16 cellular contexts compared by ENCODE assay signal in genomic region chr1:216521477-216521876, GRCh38.
A peak's percentile ranks its signal among the peaks of the same experiment; 100 is the strongest.
DNase-seq lines count a peak whose midpoint lies in the region; ATAC-seq and TF ChIP-seq lines count a peak whose summit lies in the region.
"Had no signal": no experiment of that assay in that cellular context is flagged by ENCODE, and none has a peak within 500 bp of the region (broad histone marks: within the 10 kb centered on the region; RNA-seq: fewer than 3 reads in every experiment).

No MANE protein-coding gene starts in this region.

- H3K4me3 ChIP-seq in SK-N-SH (ENCODE audit: low read depth in 2 of 2, low read length in 1 of 2) (no peak overlapping the region), left lung (no peak overlapping the region)
- H3K4me3 ChIP-seq: BLaER1 treated with 17β-estradiol and CSF1 and Interleukin-3, amounts not matched to agents 10 nM and 100 nM; HAP-1 had no signal

- H3K36me3 ChIP-seq in SK-N-SH (replicated peaks in 1 of 2; ENCODE audit: control insufficient read depth in 1 of 2, insufficient read depth in 2 of 2, low read length in 1 of 2) (no peaks in the 10 kb centered on the region), left lung (no peaks in the 10 kb centered on the region)
- H3K36me3 ChIP-seq: BLaER1 treated with 17β-estradiol and CSF1 and Interleukin-3, amounts not matched to agents 10 nM and 100 nM; HAP-1 had no signal

- no peaks in the 10 kb centered on the region for H3F3A ChIP-seq in SK-N-SH (replicated peaks; ENCODE audit: insufficient read depth)

- H3K27me3 ChIP-seq in SK-N-SH (ENCODE audit: insufficient read depth) (no peaks in the 10 kb centered on the region), left lung (no peaks in the 10 kb centered on the region)
- H3K27me3 ChIP-seq: BLaER1 treated with 17β-estradiol and CSF1 and Interleukin-3, amounts not matched to agents 10 nM and 100 nM had no signal

- no peak for ATAC-seq in left lung

- intact Hi-C loops in head of caudate nucleus (cut with DNase I) = no loop called here
- intact Hi-C loops in left lung (cut with DNase I) = no loop called here

- H3K9me3 ChIP-seq in SK-N-SH = no peaks in the 10 kb centered on the region
- no peaks in the 10 kb centered on the region for H3K9me3 ChIP-seq in left lung
- H3K9me3 ChIP-seq: BLaER1 treated with 17β-estradiol and CSF1 and Interleukin-3, amounts not matched to agents 10 nM and 100 nM; HAP-1 had no signal

- H2AFZ ChIP-seq in SK-N-SH (ENCODE audit: low read depth) = no peak overlapping the region

- CTCF ChIA-PET in SK-N-SH (lab: Yijun Ruan, JAX) = interaction anchor here (0.9 to 3.0 kb wide), 2 partner anchors 12 to 301 kb away, joined by 3 to 14 read pairs; no protein-coding TSS in a partner anchor

- H3K4me1 ChIP-seq in SK-N-SH (ENCODE audit: control insufficient read depth in 1 of 2, insufficient read depth in 2 of 2, low read depth in 1 of 2, low read length in 1 of 2) (peaks cover 0 to 32% of the 10 kb centered on the region in 2 experiments; a peak in 2 of 4 replicates), left lung (peaks cover 0 to 3% of the 10 kb centered on the region in 2 donors)

- H3K79me2 ChIP-seq in SK-N-SH (ENCODE audit: insufficient read depth) = no peaks in the 10 kb centered on the region

- H3K27ac ChIP-seq in SK-N-SH (ENCODE audit: low read depth in 2 of 2, low read length in 1 of 2) (peak overlapping the region in 1 of 2 experiments; percentile 77; a peak in 1 of 4 replicates), left lung (no peak overlapping the region)
- H3K27ac ChIP-seq: 22Rv1; BLaER1 treated with 17β-estradiol and CSF1 and Interleukin-3, amounts not matched to agents 10 nM and 100 nM had no signal

- no peaks in the 10 kb centered on the region for H3K9me2 ChIP-seq in SK-N-SH

- TF ChIP-seq EP300 in SK-N-SH (IDR thresholded peaks at IDR 0.05; ENCODE audit: borderline replicate concordance in 1 of 2, low read depth in 1 of 2, low read length in 1 of 2) = peak in 1 of 2 experiments; percentile 96; a peak in 2 of 4 replicates

- TF ChIP-seq RAD21 in SK-N-SH (IDR thresholded peaks at IDR 0.05; ENCODE audit: low read length) = no peak; the same call in none of the 2 replicates

- in situ Hi-C loops in G401 (cut with HindIII; ENCODE audit: low sequenced_read_pairs) = no loop called here

- DNase-seq in NCI-H1694 (lab: John Stamatoyannopoulos, UW) (peak; percentile 3), NCI-H1694 treated with DMSO at 0.1 percent for 48 hours (lab: John Stamatoyannopoulos, UW) (no peak), G401 (ENCODE audit: low spot score) (peak; percentile 15), SK-N-SH (peak; percentile 20), head of caudate nucleus (no peak), NCI-H1436 treated with DMSO at 0.1 percent for 48 hours (lab: John Stamatoyannopoulos, UW) (no peak), left lung (no peak)
- DNase-seq: CD4-positive, alpha-beta T cell; CD8-positive, alpha-beta memory T cell; DMS53; DMS79 treated with DMSO at 0.1 percent for 48 hours; GOT3; HFFc6 had no signal

- TF ChIP-seq CTCF in SK-N-SH (IDR thresholded peaks at IDR 0.05) = no peak
- TF ChIP-seq CTCF in left lung (IDR thresholded peaks at IDR 0.05) = no peak

- 56% methylated on average over 8 of the region's 8 CpGs for WGBS in SK-N-SH (ENCODE audit: low lambda C conversion rate)

- H3K4me2 ChIP-seq in SK-N-SH = no peak overlapping the region
- H3K4me2 ChIP-seq: BLaER1 treated with 17β-estradiol and CSF1 and Interleukin-3, amounts not matched to agents 10 nM and 100 nM had no signal

- no peak overlapping the region for H3K9ac ChIP-seq in SK-N-SH
- H3K9ac ChIP-seq: BLaER1 treated with 17β-estradiol and CSF1 and Interleukin-3, amounts not matched to agents 10 nM and 100 nM had no signal

- no peaks in the 10 kb centered on the region for H4K20me1 ChIP-seq in SK-N-SH (ENCODE audit: insufficient read depth)
- H4K20me1 ChIP-seq: BLaER1 treated with 17β-estradiol and CSF1 and Interleukin-3, amounts not matched to agents 10 nM and 100 nM had no signal

- POLR2A ChIA-PET in SK-N-SH (lab: Yijun Ruan, JAX) = no interaction called here

TF ChIP-seq in SK-N-SH, 30 proteins besides CTCF, POLR2A, EP300 and RAD21 (continues in another document):
- TF ChIP-seq, protein P1, sequence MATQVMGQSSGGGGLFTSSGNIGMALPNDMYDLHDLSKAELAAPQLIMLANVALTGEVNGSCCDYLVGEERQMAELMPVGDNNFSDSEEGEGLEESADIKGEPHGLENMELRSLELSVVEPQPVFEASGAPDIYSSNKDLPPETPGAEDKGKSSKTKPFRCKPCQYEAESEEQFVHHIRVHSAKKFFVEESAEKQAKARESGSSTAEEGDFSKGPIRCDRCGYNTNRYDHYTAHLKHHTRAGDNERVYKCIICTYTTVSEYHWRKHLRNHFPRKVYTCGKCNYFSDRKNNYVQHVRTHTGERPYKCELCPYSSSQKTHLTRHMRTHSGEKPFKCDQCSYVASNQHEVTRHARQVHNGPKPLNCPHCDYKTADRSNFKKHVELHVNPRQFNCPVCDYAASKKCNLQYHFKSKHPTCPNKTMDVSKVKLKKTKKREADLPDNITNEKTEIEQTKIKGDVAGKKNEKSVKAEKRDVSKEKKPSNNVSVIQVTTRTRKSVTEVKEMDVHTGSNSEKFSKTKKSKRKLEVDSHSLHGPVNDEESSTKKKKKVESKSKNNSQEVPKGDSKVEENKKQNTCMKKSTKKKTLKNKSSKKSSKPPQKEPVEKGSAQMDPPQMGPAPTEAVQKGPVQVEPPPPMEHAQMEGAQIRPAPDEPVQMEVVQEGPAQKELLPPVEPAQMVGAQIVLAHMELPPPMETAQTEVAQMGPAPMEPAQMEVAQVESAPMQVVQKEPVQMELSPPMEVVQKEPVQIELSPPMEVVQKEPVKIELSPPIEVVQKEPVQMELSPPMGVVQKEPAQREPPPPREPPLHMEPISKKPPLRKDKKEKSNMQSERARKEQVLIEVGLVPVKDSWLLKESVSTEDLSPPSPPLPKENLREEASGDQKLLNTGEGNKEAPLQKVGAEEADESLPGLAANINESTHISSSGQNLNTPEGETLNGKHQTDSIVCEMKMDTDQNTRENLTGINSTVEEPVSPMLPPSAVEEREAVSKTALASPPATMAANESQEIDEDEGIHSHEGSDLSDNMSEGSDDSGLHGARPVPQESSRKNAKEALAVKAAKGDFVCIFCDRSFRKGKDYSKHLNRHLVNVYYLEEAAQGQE (IDR thresholded peaks at IDR 0.05; ENCODE audit: low read depth, low read length) = no peak
- TF ChIP-seq RFX5 (IDR thresholded peaks at IDR 0.05; ENCODE audit: low read length) (no peak), TEAD4 (IDR thresholded peaks at IDR 0.05; ENCODE audit: borderline replicate concordance, insufficient read depth) (no peak), TAF1 (IDR thresholded peaks at IDR 0.05; ENCODE audit: borderline replicate concordance, low read depth, low read length) (no peak), EZH2phosphoT487 (IDR thresholded peaks at IDR 0.05; ENCODE audit: borderline replicate concordance, low read depth) (no peak), ZBTB33 (IDR thresholded peaks at IDR 0.05; ENCODE audit: borderline replicate concordance, low read depth) (no peak), JUND (IDR thresholded peaks at IDR 0.05) (no peak), TCF12 (IDR thresholded peaks at IDR 0.05) (peak; percentile 32; the same call in 1 of the 2 replicates), FOSL2 (IDR thresholded peaks at IDR 0.05; ENCODE audit: borderline replicate concordance, low read depth) (no peak), POLR2AphosphoS5 (IDR thresholded peaks at IDR 0.05; ENCODE audit: low read depth, low read length) (no peak), FOXJ3 (CRISPR knock-in tag; IDR thresholded peaks at IDR 0.05) (peak; percentile 67; the same call in 1 of the 2 replicates), FOXM1 (IDR thresholded peaks at IDR 0.05; ENCODE audit: low read depth) (no peak), MAX (IDR thresholded peaks at IDR 0.05; ENCODE audit: low read depth) (no peak), USF2 (IDR thresholded peaks at IDR 0.05; ENCODE audit: borderline replicate concordance, low read depth, low read length) (no peak), RCOR1 (IDR thresholded peaks at IDR 0.05; ENCODE audit: low read length) (peak; percentile 93; the same call in 1 of the 2 replicates), CHD2 (IDR thresholded peaks at IDR 0.05; ENCODE audit: low read length, partially characterized antibody) (peak; percentile 64), GATA2 (CRISPR knock-in tag; IDR thresholded peaks at IDR 0.05) (peak; percentile 95)

Comparison
In these comparisons a context has a peak if more than half of its experiments do, and no peak if none do; other contexts are left out.
1. DNase-seq: peak in NCI-H1694 (single experiment), G401 (single experiment) and SK-N-SH (single experiment); none in NCI-H1694 treated with DMSO at 0.1 percent for 48 hours (single experiment), head of caudate nucleus (0 of 42), NCI-H1436 treated with DMSO at 0.1 percent for 48 hours (single experiment) and left lung (0 of 2).